ENCODE assay signal across 16 cellular contexts in genomic region chrX:71017396-71017939, GRCh38.
"Had no signal": no experiment of that assay in that cellular context is flagged by ENCODE, and none has a peak within 500 bp of the region (broad histone marks: within the 10 kb centered on the region; RNA-seq: fewer than 3 reads in every experiment).

No MANE protein-coding gene starts in this region.

- H3K27me3 Mint-ChIP-seq: activated CD4-positive, alpha-beta T cell treated with anti-CD3 and anti-CD28 coated beads, Interleukin-2, amount 10 ng/mL, durations not matched to agents 24 days and 14 days; activated T-helper 17 cell treated with anti-CD3 and anti-CD28 coated beads, Interleukin-2, amount 50 U/mL, for 72 hours; progenitor cell of endocrine pancreas; T-helper 17 cell had no signal

- H3K27ac Mint-ChIP-seq: activated CD4-positive, alpha-beta T cell treated with anti-CD3 and anti-CD28 coated beads, Interleukin-2, amount 10 ng/mL, durations not matched to agents 24 days and 14 days; activated naive CD4-positive, alpha-beta T cell treated with anti-CD3 and anti-CD28 coated beads for 36 hours; activated T-helper 17 cell treated with anti-CD3 and anti-CD28 coated beads, Interleukin-2, amount 50 U/mL, for 72 hours; natural killer cell treated with Interleukin-12 subunit alpha and Interleukin-12 subunit beta and Interleukin-15 and Interleukin-18, amount 100 ng/mL, for 72 hours; progenitor cell of endocrine pancreas; T-helper 17 cell; WTC11 had no signal

- DNase-seq: activated CD4-positive, alpha-beta T cell treated with anti-CD3 and anti-CD28 coated beads, Interleukin-2, amount 10 ng/mL, durations not matched to agents 24 days and 14 days; activated naive CD4-positive, alpha-beta T cell treated with anti-CD3 and anti-CD28 coated beads for 36 hours; hypothalamus; nucleus accumbens; right lobe of liver; spleen; stimulated activated CD4-positive, alpha-beta T cell treated with anti-CD3 and anti-CD28 coated beads, Interleukin-2, amount 100 ng/mL, for 24 hours; stimulated activated naive CD4-positive, alpha-beta T cell; substantia nigra; T-helper 17 cell had no signal

- H3K27me3 ChIP-seq: right lobe of liver, spleen, upper lobe of left lung had no signal

- H3K4me3 Mint-ChIP-seq: activated CD4-positive, alpha-beta T cell treated with anti-CD3 and anti-CD28 coated beads, Interleukin-2, amount 10 ng/mL, durations not matched to agents 24 days and 14 days; activated naive CD4-positive, alpha-beta T cell treated with anti-CD3 and anti-CD28 coated beads for 36 hours; activated T-helper 17 cell treated with anti-CD3 and anti-CD28 coated beads, Interleukin-2, amount 50 U/mL, for 72 hours; natural killer cell treated with Interleukin-12 subunit alpha and Interleukin-12 subunit beta and Interleukin-15 and Interleukin-18, amount 100 ng/mL, for 72 hours; T-helper 17 cell; WTC11 had no signal

- H3K9me3 ChIP-seq: right lobe of liver, spleen, upper lobe of left lung had no signal

- H3K4me3 ChIP-seq: lung, right lobe of liver, spleen, upper lobe of left lung had no signal

- H3K36me3 Mint-ChIP-seq: natural killer cell treated with Interleukin-12 subunit alpha and Interleukin-12 subunit beta and Interleukin-15 and Interleukin-18, amount 100 ng/mL, for 72 hours; WTC11 had no signal

- H3K4me1 Mint-ChIP-seq: activated CD4-positive, alpha-beta T cell treated with anti-CD3 and anti-CD28 coated beads, Interleukin-2, amount 10 ng/mL, durations not matched to agents 24 days and 14 days; activated T-helper 17 cell treated with anti-CD3 and anti-CD28 coated beads, Interleukin-2, amount 50 U/mL, for 72 hours had no signal

- H3K9me3 Mint-ChIP-seq: activated CD4-positive, alpha-beta T cell treated with anti-CD3 and anti-CD28 coated beads, Interleukin-2, amount 10 ng/mL, durations not matched to agents 24 days and 14 days; activated naive CD4-positive, alpha-beta T cell treated with anti-CD3 and anti-CD28 coated beads for 36 hours; activated T-helper 17 cell treated with anti-CD3 and anti-CD28 coated beads, Interleukin-2, amount 50 U/mL, for 72 hours; natural killer cell treated with Interleukin-12 subunit alpha and Interleukin-12 subunit beta and Interleukin-15 and Interleukin-18, amount 100 ng/mL, for 72 hours; WTC11 had no signal

- H3K4me1 ChIP-seq: right lobe of liver, spleen, upper lobe of left lung had no signal

- H3K36me3 ChIP-seq: right lobe of liver, spleen, upper lobe of left lung had no signal

- ATAC-seq: activated T-helper 17 cell treated with anti-CD3 and anti-CD28 coated beads, Interleukin-2, amount 50 U/mL, for 72 hours; natural killer cell treated with Interleukin-12 subunit alpha and Interleukin-12 subunit beta and Interleukin-15 and Interleukin-18, amount 100 ng/mL, for 72 hours; right lobe of liver; T-helper 17 cell; WTC11 had no signal

- H3K27ac ChIP-seq: right lobe of liver, spleen, upper lobe of left lung had no signal
